22 cellular contexts compared by ENCODE assay signal in genomic region chr5:1217596-1218206, GRCh38. TPM values are rescaled to one million over a fixed set of nuclear protein-coding genes. Genes with fewer than 3 reads are reported as not detected.
DNase-seq lines count a peak whose midpoint lies in the region; ATAC-seq and TF ChIP-seq lines count a peak whose summit lies in the region.
"Had no signal": no experiment of that assay in that cellular context is flagged by ENCODE, and none has a peak within 500 bp of the region (broad histone marks: within the 10 kb centered on the region; RNA-seq: fewer than 3 reads in every experiment).

No MANE protein-coding gene starts in this region.

- DNase-seq in right cardiac atrium (peak in 2 of 3 donors; percentile 21 to 26), left cardiac atrium (no peak), MG63 (peak; percentile 34), endodermal cell (peak; percentile 73), NCI-H1092 (lab: John Stamatoyannopoulos, UW) (no peak), mesothelial cell of epicardium (ENCODE audit: low spot score in 2 of 2, unreplicated experiment in 2 of 2) (no peak), NCI-H1105 (lab: John Stamatoyannopoulos, UW) (no peak)
- DNase-seq: BE2C, dorsolateral prefrontal cortex, erythroblast, IMR-90, NCI-H1105 treated with DMSO at 0.1 percent for 48 hours, NCI-H524 treated with DMSO at 0.1 percent for 48 hours, small intestine had no signal

- no peak overlapping the region for H3K4me3 Mint-ChIP-seq in endodermal cell
- no peak overlapping the region for H3K4me3 Mint-ChIP-seq in mesothelial cell of epicardium
- H3K4me3 Mint-ChIP-seq: activated T-helper 17 cell treated with anti-CD3 and anti-CD28 coated beads, Interleukin-2, amount 50 U/mL, for 72 hours; naive thymus-derived CD4-positive, alpha-beta T cell had no signal

- H3K27me3 Mint-ChIP-seq in endodermal cell (ENCODE audit: insufficient read depth): no peaks in the 10 kb centered on the region
- H3K27me3 Mint-ChIP-seq in mesothelial cell of epicardium (ENCODE audit: low read depth): peaks cover 17% of the 10 kb centered on the region
- H3K27me3 Mint-ChIP-seq: activated T-helper 17 cell treated with anti-CD3 and anti-CD28 coated beads, Interleukin-2, amount 50 U/mL, for 72 hours; progenitor cell of endocrine pancreas had no signal

- peaks cover 5% of the 10 kb centered on the region for H3K9me3 Mint-ChIP-seq in endodermal cell
- H3K9me3 Mint-ChIP-seq in mesothelial cell of epicardium: peaks cover 4% of the 10 kb centered on the region
- H3K9me3 Mint-ChIP-seq: activated T-helper 17 cell treated with anti-CD3 and anti-CD28 coated beads, Interleukin-2, amount 50 U/mL, for 72 hours had no signal

- H3K4me1 ChIP-seq in right cardiac atrium (ENCODE audit: control insufficient read depth, insufficient read depth, low read length): no peaks in the 10 kb centered on the region
- no peaks in the 10 kb centered on the region for H3K4me1 ChIP-seq in endodermal cell (ENCODE audit: control insufficient read depth, insufficient read depth, low read length)
- H3K4me1 ChIP-seq: BE2C had no signal

- TF ChIP-seq CTCF in endodermal cell (conservative IDR thresholded peaks at IDR 0.05): no peak
- TF ChIP-seq CTCF in mesothelial cell of epicardium (IDR thresholded peaks at IDR 0.05; ENCODE audit: unreplicated experiment): no peak

- H3K36me3 ChIP-seq in MG63: no peaks in the 10 kb centered on the region
- no peaks in the 10 kb centered on the region for H3K36me3 ChIP-seq in endodermal cell (ENCODE audit: control insufficient read depth, insufficient read depth, low read length)
- H3K36me3 ChIP-seq: BE2C had no signal

- 54% methylated on average over 24 of the region's 24 CpGs for WGBS in right cardiac atrium
- 81 to 84% methylated on average over 23 to 24 of the region's 24 CpGs for WGBS in endodermal cell (ENCODE audit: insufficient coverage in 1 of 2, insufficient read length in 1 of 2), 2 experiments

- no peak overlapping the region for H3K4me3 ChIP-seq in right cardiac atrium (ENCODE audit: low read length)
- H3K4me3 ChIP-seq in MG63: no peak overlapping the region
- H3K4me3 ChIP-seq in endodermal cell (ENCODE audit: low read length): no peak overlapping the region
- H3K4me3 ChIP-seq: dorsolateral prefrontal cortex had no signal

- H3K27ac Mint-ChIP-seq in endodermal cell: no peak overlapping the region
- H3K27ac Mint-ChIP-seq in mesothelial cell of epicardium: no peak overlapping the region
- H3K27ac Mint-ChIP-seq: activated T-helper 17 cell treated with anti-CD3 and anti-CD28 coated beads, Interleukin-2, amount 50 U/mL, for 72 hours; naive thymus-derived CD4-positive, alpha-beta T cell; progenitor cell of endocrine pancreas had no signal

- H3K9me3 ChIP-seq in right cardiac atrium (ENCODE audit: control insufficient read depth, low read length) (no peaks in the 10 kb centered on the region), MG63 (peaks cover 10% of the 10 kb centered on the region), endodermal cell (ENCODE audit: control insufficient read depth, low read length) (no peaks in the 10 kb centered on the region)
- H3K9me3 ChIP-seq: BE2C had no signal

- intact Hi-C loops in right cardiac atrium (cut with DNase I): no loop called here
- intact Hi-C loops in left cardiac atrium (cut with DNase I): no loop called here

- no peak for ATAC-seq in right cardiac atrium
- ATAC-seq in left cardiac atrium: no peak
- ATAC-seq: activated T-helper 17 cell treated with anti-CD3 and anti-CD28 coated beads, Interleukin-2, amount 50 U/mL, for 72 hours; naive thymus-derived CD4-positive, alpha-beta T cell; Panc1 had no signal

- H3K27ac ChIP-seq in right cardiac atrium (ENCODE audit: low read length): no peak overlapping the region
- no peak overlapping the region for H3K27ac ChIP-seq in endodermal cell (ENCODE audit: low read depth, low read length)
- H3K27ac ChIP-seq: dorsolateral prefrontal cortex had no signal

- H3K9ac ChIP-seq in endodermal cell (ENCODE audit: extremely low read depth, low read length, poor library complexity, severe bottlenecking): no peak overlapping the region

- H3K36me3 Mint-ChIP-seq in endodermal cell (ENCODE audit: low read depth) (no peaks in the 10 kb centered on the region), mesothelial cell of epicardium (no peaks in the 10 kb centered on the region)
- H3K36me3 Mint-ChIP-seq: naive thymus-derived CD4-positive, alpha-beta T cell had no signal

- H3K4me1 Mint-ChIP-seq in endodermal cell (no peaks in the 10 kb centered on the region), mesothelial cell of epicardium (no peaks in the 10 kb centered on the region)
- H3K4me1 Mint-ChIP-seq: activated T-helper 17 cell treated with anti-CD3 and anti-CD28 coated beads, Interleukin-2, amount 50 U/mL, for 72 hours had no signal

- H3K27me3 ChIP-seq in right cardiac atrium (ENCODE audit: control insufficient read depth, insufficient read depth) (no peaks in the 10 kb centered on the region), MG63 (peaks cover 1% of the 10 kb centered on the region), endodermal cell (ENCODE audit: control insufficient read depth, insufficient read depth, low read length, poor library complexity, severe bottlenecking) (no peaks in the 10 kb centered on the region)
- H3K27me3 ChIP-seq: BE2C had no signal

RNA-seq across cellular contexts. Expression of gene SLC6A18, which starts 7.5 kb away (rescaled TPM):
- total RNA-seq in right cardiac atrium (not detected), left cardiac atrium (not detected), endodermal cell (not detected), mesothelial cell of epicardium (not detected in 3 replicates)
- not detected for polyA plus RNA-seq in right cardiac atrium
- not detected in 2 replicates for total RNA-seq in MG63 (2014; rRNA removed; shearing (Covaris generic); ENCODE audit: low replicate concordance)
- polyA plus RNA-seq in endodermal cell (2013, experiment 1 of 2): not detected
- polyA plus RNA-seq in endodermal cell (2013, experiment 2 of 2): not detected
- total RNA-seq: activated CD8-positive, alpha-beta memory T cell treated with anti-CD3 and anti-CD28 coated beads for 36 hours; activated T-helper 17 cell treated with anti-CD3 and anti-CD28 coated beads, Interleukin-2, amount 50 U/mL, for 72 hours; cardiac septum; dorsolateral prefrontal cortex; IMR-90; lung microvascular endothelial cell; naive thymus-derived CD4-positive, alpha-beta T cell; progenitor cell of endocrine pancreas; temporal lobe had no signal
- polyA plus RNA-seq: IMR-90; naive thymus-derived CD4-positive, alpha-beta T cell had no signal

RNA-seq across cellular contexts. Expression of gene SLC6A19, which starts 16.3 kb away (rescaled TPM):
- not detected for total RNA-seq in right cardiac atrium
- not detected for polyA plus RNA-seq in right cardiac atrium
- not detected for total RNA-seq in left cardiac atrium
- total RNA-seq in MG63 (2014; rRNA removed; shearing (Covaris generic); ENCODE audit: low replicate concordance): not detected in 2 replicates
- total RNA-seq in endodermal cell: under 1 TPM; 0.09 to 0.15 TPM
- not detected for polyA plus RNA-seq in endodermal cell (2013, experiment 1 of 2)
- polyA plus RNA-seq in endodermal cell (2013, experiment 2 of 2): not detected
- total RNA-seq in mesothelial cell of epicardium: not detected in 3 replicates
- total RNA-seq: activated CD8-positive, alpha-beta memory T cell treated with anti-CD3 and anti-CD28 coated beads for 36 hours; activated T-helper 17 cell treated with anti-CD3 and anti-CD28 coated beads, Interleukin-2, amount 50 U/mL, for 72 hours; IMR-90; lung microvascular endothelial cell; naive thymus-derived CD4-positive, alpha-beta T cell had no signal
- polyA plus RNA-seq: IMR-90; naive thymus-derived CD4-positive, alpha-beta T cell had no signal

Comparison
In these comparisons a context has a peak if more than half of its experiments do, and no peak if none do; other contexts are left out.
1. DNase-seq: peak in right cardiac atrium (2 of 3), MG63 (single experiment) and endodermal cell (single experiment); none in left cardiac atrium (single experiment), NCI-H1092 (single experiment), mesothelial cell of epicardium (0 of 2) and NCI-H1105 (single experiment).